In genomic region chr10:17226891-17227303, GRCh38 we compare ENCODE assay signal across 9 cellular contexts. TPM values are rescaled to one million over a fixed set of nuclear protein-coding genes. Genes with fewer than 3 reads are reported as not detected.
DNase-seq lines count a peak whose midpoint lies in the region; ATAC-seq, FAIRE-seq and TF ChIP-seq lines count a peak whose summit lies in the region.
"Had no signal": no experiment of that assay in that cellular context is flagged by ENCODE, and none has a peak within 500 bp of the region (broad histone marks: within the 10 kb centered on the region; RNA-seq: fewer than 3 reads in every experiment).

No MANE protein-coding gene starts in this region.

- H3K27ac Mint-ChIP-seq in activated T-cell treated with anti-CD3 and anti-CD28 coated beads, Interleukin-2, amount 50 U/mL, for 72 hours = peak overlapping the region; percentile 58

- H3K36me3 Mint-ChIP-seq in activated T-cell treated with anti-CD3 and anti-CD28 coated beads, Interleukin-2, amount 50 U/mL, for 72 hours (ENCODE audit: insufficient read depth in 2 of 2) = peaks cover 2% of the 10 kb centered on the region in 2 donors

- no peak for TF ChIP-seq POLR2A in GM12878 (IDR thresholded peaks at IDR 0.05; ENCODE audit: low read depth, low read length)

- no peaks in the 10 kb centered on the region for H3K9me3 Mint-ChIP-seq in activated T-cell treated with anti-CD3 and anti-CD28 coated beads, Interleukin-2, amount 50 U/mL, for 72 hours

- WGBS in GM12878 (ENCODE audit: insufficient coverage, insufficient replicate concordance, low lambda C conversion rate, missing lambda C conversion rate) = 69% methylated on average over 8 of the region's 8 CpGs
- 53 to 67% methylated on average over 7 of the region's 8 CpGs for WGBS in mesodermal cell (ENCODE audit: insufficient coverage in 2 of 2), 2 experiments

- POLR2A ChIA-PET in GM12878 (lab: Charles Lee) = no interaction called here

- in situ Hi-C loops in GM12878 (cut with MboI) = no loop called here

- no peak for TF ChIP-seq CTCF in GM12878 (IDR thresholded peaks at IDR 0.05 in 2 of 3, conservative IDR thresholded peaks at IDR 0.05 in 1 of 3; ENCODE audit: control insufficient read depth in 2 of 3, extremely low read depth in 1 of 3, insufficient read depth in 1 of 3, low read depth in 3 of 3, low read length in 3 of 3)

- RAD21 ChIA-PET in GM12878 (lab: Charles Lee; ENCODE audit: unreplicated experiment) = interaction anchor here (0.9 to 1.3 kb wide), 2 partner anchors 26 to 75 kb away, joined by 3 read pairs; no protein-coding TSS in a partner anchor

- H3K4me2 ChIP-seq in GM12878 (ENCODE audit: control insufficient read depth, insufficient read depth) = peak overlapping the region; percentile 78; the same call in 1 of the 2 replicates

- no peak for ATAC-seq in activated T-cell treated with anti-CD3 and anti-CD28 coated beads, Interleukin-2, amount 50 U/mL, for 72 hours (replicated peaks in 1 of 2)
- no peak for ATAC-seq in GM12878

- H3K4me3 ChIP-seq in GM12878 (no peak overlapping the region), mesodermal cell (ENCODE audit: extremely low read depth, insufficient read depth, low read length, poor library complexity, severe bottlenecking) (peak overlapping the region; percentile 98)

- peaks cover 36% of the 10 kb centered on the region for H3K27me3 Mint-ChIP-seq in activated T-cell treated with anti-CD3 and anti-CD28 coated beads, Interleukin-2, amount 50 U/mL, for 72 hours (ENCODE audit: low read depth)

- no peaks in the 10 kb centered on the region for H3K36me3 ChIP-seq in GM12878 (ENCODE audit: control insufficient read depth in 2 of 2, insufficient read depth in 2 of 2, low read length in 1 of 2)
- H3K36me3 ChIP-seq in mesodermal cell (ENCODE audit: control insufficient read depth, insufficient read depth, low read length) = peaks cover 27% of the 10 kb centered on the region

- SMC1A ChIA-PET in GM12878 (lab: Charles Lee; ENCODE audit: uncharacterized antibody, unreplicated experiment) = interaction anchor here (0.7 to 1.9 kb wide), 3 partner anchors 11 to 284 kb away, joined by 3 to 7 read pairs (median 4); partner anchors contain the start of gene TRDMT1

- H4K20me1 ChIP-seq in GM12878 (ENCODE audit: control insufficient read depth, insufficient read depth) = no peaks in the 10 kb centered on the region

- H3K27ac ChIP-seq in GM12878 (ENCODE audit: control insufficient read depth, insufficient read depth) (no peak overlapping the region), mesodermal cell (ENCODE audit: low read depth, low read length, severe bottlenecking) (peak overlapping the region; percentile 99)

- TF ChIP-seq EP300 in GM12878 (IDR thresholded peaks at IDR 0.05; ENCODE audit: borderline replicate concordance in 1 of 2, control insufficient read depth in 1 of 2, low read depth in 2 of 2, low read length in 2 of 2) = no peak

- peaks cover 40% of the 10 kb centered on the region for H3K4me1 Mint-ChIP-seq in activated T-cell treated with anti-CD3 and anti-CD28 coated beads, Interleukin-2, amount 50 U/mL, for 72 hours (ENCODE audit: low read depth)

- no peak for FAIRE-seq in GM12878 (lab: Jason Lieb, UNC)
- FAIRE-seq in urothelium cell line (lab: Jason Lieb, UNC) = peak; percentile 17

- H3K79me2 ChIP-seq in GM12878 (ENCODE audit: control insufficient read depth, insufficient read depth, low read length) = no peaks in the 10 kb centered on the region

- H3K9me3 ChIP-seq in GM12878 (replicated peaks; ENCODE audit: control insufficient read depth, insufficient read depth, low read length) (no peaks in the 10 kb centered on the region), mesodermal cell (ENCODE audit: control insufficient read depth, low read length) (no peaks in the 10 kb centered on the region)

- peaks cover 21% of the 10 kb centered on the region for H3K4me1 ChIP-seq in GM12878 (ENCODE audit: control insufficient read depth, insufficient read depth, low read length)
- peaks cover 16% of the 10 kb centered on the region for H3K4me1 ChIP-seq in mesodermal cell (ENCODE audit: control insufficient read depth, insufficient read depth, low read length, poor library complexity, severe bottlenecking)

- DNase-seq in activated T-cell treated with anti-CD3 and anti-CD28 coated beads, Interleukin-2, amount 50 U/mL, for 72 hours = no peak
- DNase-seq in activated T-cell treated with anti-CD3 and anti-CD28 coated beads, Interleukin-2, amount 50 U/mL, for 1 hour = no peak
- DNase-seq in GM12878 (ENCODE audit: low read depth, low spot score) (no peak), urothelium cell line (ENCODE audit: low spot score) (no peak), NCI-H446 treated with DMSO at 0.1 percent for 48 hours (lab: John Stamatoyannopoulos, UW) (no peak), SIG-M5 (lab: John Stamatoyannopoulos, UW) (no peak), AML-193 (lab: John Stamatoyannopoulos, UW) (no peak)
- DNase-seq: NCI-H1694 treated with DMSO at 0.1 percent for 48 hours had no signal

- intact Hi-C loops in GM12878 (cut with micrococcal nuclease; ENCODE audit: unreplicated experiment) = loop anchor here (1.0 kb wide), 1 partner anchor 11 kb away; no protein-coding TSS in a partner anchor

- no TSS peak for BruUV-seq in GM12878 (replicated peaks; lab: Mats Ljungman, UMichigan)

- no peaks in the 10 kb centered on the region; a peak in 1 of 4 replicates for H3K27me3 ChIP-seq in GM12878 (replicated peaks in 1 of 2; ENCODE audit: control insufficient read depth in 2 of 2, insufficient read depth in 2 of 2, low read length in 1 of 2)

- no peak overlapping the region for H2AFZ ChIP-seq in GM12878 (ENCODE audit: control insufficient read depth, low read depth, low read length)

- H3K9ac ChIP-seq in GM12878 (ENCODE audit: control insufficient read depth, insufficient read depth, low read length) = no peak overlapping the region

- no peak for TF ChIP-seq RAD21 in GM12878 (IDR thresholded peaks at IDR 0.05; ENCODE audit: insufficient read depth, low read depth, low read length)

- CTCF ChIA-PET in GM12878 (lab: Yijun Ruan, JAX) = interaction anchor here (1.0 to 1.9 kb wide), 3 partner anchors 10 to 26 kb away, joined by 3 to 5 read pairs (median 4); partner anchors contain the start of gene TRDMT1

- H3K4me3 Mint-ChIP-seq in activated T-cell treated with anti-CD3 and anti-CD28 coated beads, Interleukin-2, amount 50 U/mL, for 72 hours = peak overlapping the region; percentile 91 to 97

TF ChIP-seq in GM12878, 131 proteins besides CTCF, POLR2A, EP300 and RAD21 (continues in another document):
- TF ChIP-seq NBN (IDR thresholded peaks at IDR 0.05) = no peak

RNA-seq across cellular contexts. Expression of gene VIM, which starts 1.1 kb away (rescaled TPM):
- total RNA-seq in activated T-cell treated with anti-CD3 and anti-CD28 coated beads, Interleukin-2, amount 50 U/mL, for 72 hours = 100 to 1,000 TPM; 211 to 545 TPM
- total RNA-seq in GM12878 (2013; cell fraction: nucleolus; rRNA removed) = 102 and 108 TPM in 2 replicates
- total RNA-seq in GM12878 (2014; rRNA removed) (256 and 287 TPM in 2 replicates), GM12878 (2014; rRNA removed; fragmentation: Illumina TruSeq; extraction: Trizol) (119 and 128 TPM in 2 replicates), GM12878 (2021) (286 TPM in 2 replicates)
- 52.3 TPM for polyA plus RNA-seq in GM12878 (2011; ENCODE audit: low read depth)
- polyA plus RNA-seq in GM12878 (2011; rRNA removed) (171 and 172 TPM in 2 replicates), GM12878 (2014; fragmentation: Illumina TruSeq; extraction: Trizol) (217 and 253 TPM in 2 replicates), GM12878 (2014; fragmentation: Nextera tagmentation; extraction: Ambion mirVana) (100 to 1,000 TPM in 1 of 2 experiments, 10 to 100 TPM in 1; 44.2 to 115 TPM), GM12878 (2014; rRNA removed) (146 and 169 TPM in 2 replicates), GM12878 (2016; fragmentation: Nextera tagmentation; extraction: Ambion mirVana) (100 to 1,000 TPM; 203 to 214 TPM)
- polyA plus RNA-seq in GM12878 (2011; cell fraction: cytosol; rRNA removed) = 203 and 208 TPM in 2 replicates
- polyA plus RNA-seq in GM12878 (2011; cell fraction: nucleus; rRNA removed) = 199 and 275 TPM in 2 replicates
- polyA plus RNA-seq in GM12878 (2012) = 59.9 and 125 TPM in 2 replicates
- polyA minus RNA-seq in GM12878 (2011; rRNA and poly(A)+ RNA removed) = 229 and 260 TPM in 2 replicates
- 148 and 150 TPM in 2 replicates for polyA minus RNA-seq in GM12878 (2011; cell fraction: cytosol; rRNA and poly(A)+ RNA removed)
- polyA minus RNA-seq in GM12878 (2011; cell fraction: nucleus; rRNA and poly(A)+ RNA removed) = 73.7 and 140 TPM in 2 replicates
- 9,893 TPM for polyA plus RNA-seq in mesodermal cell (2013, experiment 1 of 2)
- 9,295 TPM for polyA plus RNA-seq in mesodermal cell (2013, experiment 2 of 2)

RNA-seq across cellular contexts. Expression of gene TRDMT1, which starts 25.4 kb away (rescaled TPM):
- total RNA-seq in activated T-cell treated with anti-CD3 and anti-CD28 coated beads, Interleukin-2, amount 50 U/mL, for 72 hours = 1 to 10 TPM; 5.5 to 8.7 TPM
- total RNA-seq in GM12878 (2013; cell fraction: nucleolus; rRNA removed) = 14.5 and 14.6 TPM in 2 replicates
- 4.3 and 5.0 TPM in 2 replicates for total RNA-seq in GM12878 (2014; rRNA removed)
- 3.7 and 4.3 TPM in 2 replicates for total RNA-seq in GM12878 (2014; rRNA removed; fragmentation: Illumina TruSeq; extraction: Trizol)
- total RNA-seq in GM12878 (2021) = 3.9 and 4.4 TPM in 2 replicates
- 8.9 TPM for polyA plus RNA-seq in GM12878 (2011; ENCODE audit: low read depth)
- 4.5 and 6.1 TPM in 2 replicates for polyA plus RNA-seq in GM12878 (2011; rRNA removed)
- 1.1 and 1.8 TPM in 2 replicates for polyA plus RNA-seq in GM12878 (2011; cell fraction: cytosol; rRNA removed)
- 3.5 and 3.7 TPM in 2 replicates for polyA plus RNA-seq in GM12878 (2011; cell fraction: nucleus; rRNA removed)
- 1.2 and 1.6 TPM in 2 replicates for polyA plus RNA-seq in GM12878 (2012)
- polyA plus RNA-seq in GM12878 (2014; fragmentation: Illumina TruSeq; extraction: Trizol) = 4.7 and 9.0 TPM in 2 replicates
- 1 to 10 TPM; 2.3 to 5.2 TPM for polyA plus RNA-seq in GM12878 (2014; fragmentation: Nextera tagmentation; extraction: Ambion mirVana)
- 2.2 and 3.3 TPM in 2 replicates for polyA plus RNA-seq in GM12878 (2014; rRNA removed)
- polyA plus RNA-seq in GM12878 (2016; fragmentation: Nextera tagmentation; extraction: Ambion mirVana) = 1 to 10 TPM; 7.1 to 9.7 TPM
- 3.9 and 5.2 TPM in 2 replicates for polyA minus RNA-seq in GM12878 (2011; rRNA and poly(A)+ RNA removed)
- polyA minus RNA-seq in GM12878 (2011; cell fraction: cytosol; rRNA and poly(A)+ RNA removed) = 2.5 and 3.6 TPM in 2 replicates
- 5.9 and 8.4 TPM in 2 replicates for polyA minus RNA-seq in GM12878 (2011; cell fraction: nucleus; rRNA and poly(A)+ RNA removed)
- polyA plus RNA-seq in mesodermal cell (2013, experiment 1 of 2) = 7.9 TPM
- 6.1 TPM for polyA plus RNA-seq in mesodermal cell (2013, experiment 2 of 2)
